Comparison of ENCODE assay signal across 8 cellular contexts in the genomic region with DNA sequence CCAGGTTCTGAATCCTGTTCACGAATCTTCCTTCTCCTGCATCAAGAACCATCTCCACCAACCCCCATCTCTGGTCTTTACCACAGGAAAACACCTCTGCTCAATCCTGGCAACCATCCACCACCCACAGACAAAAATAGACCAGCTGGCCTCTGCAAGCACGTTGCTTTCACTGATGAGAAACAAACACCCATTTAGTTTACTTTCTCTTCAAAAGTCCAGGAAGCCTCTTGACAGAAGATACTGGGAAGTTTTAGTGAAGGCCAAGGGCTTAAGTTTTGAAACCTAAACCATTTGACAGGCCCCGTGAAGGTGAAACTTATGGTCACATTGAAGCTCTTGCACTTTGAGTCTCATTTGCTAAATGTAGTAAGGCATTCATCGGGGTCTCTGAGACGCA.
DNase-seq lines count a peak whose midpoint lies in the region; ATAC-seq and TF ChIP-seq lines count a peak whose summit lies in the region.

No MANE protein-coding gene starts in this region.

- no peaks in the 10 kb centered on the region for H3K36me3 Mint-ChIP-seq in progenitor cell of endocrine pancreas (ENCODE audit: insufficient read depth)

- no peaks in the 10 kb centered on the region for H3K9me3 Mint-ChIP-seq in progenitor cell of endocrine pancreas (ENCODE audit: low read depth)

- H3K27ac Mint-ChIP-seq in progenitor cell of endocrine pancreas = no peak overlapping the region

- no peak for TF ChIP-seq CTCF in progenitor cell of endocrine pancreas (IDR thresholded peaks at IDR 0.05; ENCODE audit: unreplicated experiment)

- H3K4me3 Mint-ChIP-seq in progenitor cell of endocrine pancreas (ENCODE audit: low read depth) = no peak overlapping the region

- no peaks in the 10 kb centered on the region for H3K27me3 Mint-ChIP-seq in progenitor cell of endocrine pancreas

- ATAC-seq in HG02623 (IDR thresholded peaks at IDR 0.05; ENCODE audit: unreplicated experiment) = peak; percentile 45

- DNase-seq in NCI-H1694 treated with DMSO at 0.1 percent for 48 hours (lab: John Stamatoyannopoulos, UW) (peak; percentile 6), NCI-H1694 (lab: John Stamatoyannopoulos, UW) (no peak), RPMI8226 (peak; percentile 88), glomerular visceral epithelial cell (ENCODE audit: extremely low spot score) (peak; percentile 77), hippocampal formation (lab: John Stamatoyannopoulos, UW) (no peak), LoVo (ENCODE audit: low spot score) (no peak), progenitor cell of endocrine pancreas (ENCODE audit: low spot score, unreplicated experiment) (no peak)

- no peaks in the 10 kb centered on the region for H3K4me1 Mint-ChIP-seq in progenitor cell of endocrine pancreas (ENCODE audit: low read depth)

Comparison
In these comparisons a context has a peak if more than half of its experiments do, and no peak if none do; other contexts are left out.
1. DNase-seq: peak in NCI-H1694 treated with DMSO at 0.1 percent for 48 hours (single experiment), RPMI8226 (single experiment) and glomerular visceral epithelial cell (single experiment); none in NCI-H1694 (single experiment), hippocampal formation (0 of 2), LoVo (single experiment) and progenitor cell of endocrine pancreas (single experiment).